ENCODE assay signal across 11 cellular contexts in genomic region chr10:100836891-100837290, GRCh38.
A peak's percentile ranks its signal among the peaks of the same experiment; 100 is the strongest.
DNase-seq lines count a peak whose midpoint lies in the region; ATAC-seq and TF ChIP-seq lines count a peak whose summit lies in the region.
"Had no signal": no experiment of that assay in that cellular context is flagged by ENCODE, and none has a peak within 500 bp of the region (broad histone marks: within the 10 kb centered on the region; RNA-seq: fewer than 3 reads in every experiment).

No MANE protein-coding gene starts in this region.

- TF ChIP-seq CTCF in fibroblast of mammary gland (conservative IDR thresholded peaks at IDR 0.05; ENCODE audit: control insufficient read depth, insufficient read depth, low read depth, low read length) (no peak), lung (IDR thresholded peaks at IDR 0.05; ENCODE audit: control extremely low read depth, extremely low read depth) (no peak)

- H3K36me3 ChIP-seq in lung (ENCODE audit: control insufficient read depth in 2 of 2, insufficient read depth in 2 of 2, low read length in 2 of 2), result no peaks in the 10 kb centered on the region

- no peaks in the 10 kb centered on the region for H3K4me1 ChIP-seq in lung (ENCODE audit: control insufficient read depth in 2 of 2, insufficient read depth in 2 of 2, low read length in 2 of 2)
- H3K4me1 ChIP-seq: Caco-2 had no signal

- no peak for ATAC-seq in lung (ENCODE audit: insufficient read depth, low FRiP score)
- no peak for ATAC-seq in stimulated activated naive CD8-positive, alpha-beta T cell treated with anti-CD3 and anti-CD28 coated beads, Interleukin-15, Interleukin-2, amounts not matched to agents 100 U/mL and 50 U/mL, for 24 hours

- H3K9me3 ChIP-seq in lung (ENCODE audit: control insufficient read depth in 2 of 2, insufficient read depth in 1 of 2, low read length in 1 of 2), result peaks cover 2 to 3% of the 10 kb centered on the region in 2 donors

- peak; percentile 21 for DNase-seq in DMS 273 (lab: John Stamatoyannopoulos, UW; ENCODE audit: unreplicated experiment)
- DNase-seq in DMS 273 treated with DMSO at 0.1 percent for 48 hours (lab: John Stamatoyannopoulos, UW), result no peak
- peak; percentile 67 for DNase-seq in NCI-H82 (lab: John Stamatoyannopoulos, UW)
- DNase-seq in fibroblast of mammary gland (ENCODE audit: low read depth), result peak; percentile 4
- no peak for DNase-seq in lung (ENCODE audit: low spot score)
- DNase-seq in stimulated activated naive CD8-positive, alpha-beta T cell treated with anti-CD3 and anti-CD28 coated beads, Interleukin-15, Interleukin-2, amounts not matched to agents 100 U/mL and 50 U/mL, for 24 hours, result no peak
- DNase-seq in C1 segment of cervical spinal cord (lab: John Stamatoyannopoulos, UW), result no peak
- no peak for DNase-seq in NOMO-1 (lab: John Stamatoyannopoulos, UW; ENCODE audit: unreplicated experiment in 2 of 2)
- DNase-seq: Caco-2; CD8-positive, alpha-beta memory T cell had no signal

- H3K4me3 ChIP-seq in fibroblast of mammary gland (ENCODE audit: control insufficient read depth, low read depth, low read length) (no peak overlapping the region), lung (peak overlapping the region; percentile 1)

- H3K27ac ChIP-seq in lung (ENCODE audit: low read depth in 1 of 2, low read length in 1 of 2), result no peak overlapping the region
- H3K27ac ChIP-seq: 22Rv1 had no signal

- peaks cover 8% of the 10 kb centered on the region for H3K27me3 ChIP-seq in lung (ENCODE audit: control insufficient read depth, insufficient read depth)

Comparison
In these comparisons a context has a peak if more than half of its experiments do, and no peak if none do; other contexts are left out.
1. DNase-seq: peak in DMS 273 (single experiment), NCI-H82 (single experiment) and fibroblast of mammary gland (single experiment); none in DMS 273 treated with DMSO at 0.1 percent for 48 hours (single experiment), lung (single experiment), stimulated activated naive CD8-positive, alpha-beta T cell treated with anti-CD3 and anti-CD28 coated beads, Interleukin-15, Interleukin-2, amounts not matched to agents 100 U/mL and 50 U/mL, for 24 hours (single experiment), C1 segment of cervical spinal cord (0 of 14) and NOMO-1 (0 of 2).